Comparison of ENCODE assay signal across 8 cellular contexts in the genomic region with DNA sequence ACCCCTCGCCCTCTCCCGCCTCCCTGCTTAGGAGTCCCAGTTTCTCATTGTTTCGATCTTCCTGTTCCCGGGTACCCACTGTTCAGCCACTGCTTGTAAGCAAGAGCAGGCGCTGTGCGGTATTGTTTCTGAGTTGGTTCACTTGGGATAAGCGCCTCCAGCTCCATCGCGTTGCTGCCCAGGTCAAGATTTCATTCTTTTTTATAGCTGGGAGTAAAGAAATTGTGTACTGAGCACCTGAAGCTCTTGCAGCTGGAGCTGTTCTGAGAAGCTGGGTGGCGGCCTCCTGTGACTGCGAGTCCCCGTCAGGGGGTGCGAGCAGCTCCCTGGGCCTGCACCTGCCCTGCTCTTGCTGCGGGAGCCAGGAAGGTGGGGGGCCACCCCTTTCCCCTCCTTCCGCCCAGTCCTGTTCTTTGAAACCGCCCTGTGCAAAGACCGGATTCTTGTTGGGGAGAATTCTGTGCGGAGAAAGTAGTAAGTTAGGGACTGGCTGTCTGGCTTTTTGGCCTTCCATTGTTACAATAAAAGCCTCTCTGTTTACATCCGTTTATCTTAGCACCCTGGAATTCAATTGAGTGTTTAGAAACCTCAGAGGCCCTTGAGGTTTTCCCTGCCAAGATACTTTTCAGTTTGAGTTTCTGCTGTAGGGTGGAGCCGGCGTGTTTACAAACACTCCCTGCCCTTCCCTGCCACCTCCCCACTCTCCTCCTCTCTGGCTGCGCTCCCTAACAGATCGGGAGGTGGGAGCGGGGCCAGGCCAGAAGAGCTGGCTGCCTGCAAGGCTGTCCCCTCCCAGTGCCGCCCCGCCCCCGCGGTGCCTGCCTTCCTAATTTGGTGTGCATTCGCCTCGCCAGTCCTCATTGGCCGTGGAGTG. TPM values are rescaled to one million over a fixed set of nuclear protein-coding genes. Genes with fewer than 3 reads are reported as not detected.
DNase-seq lines count a peak whose midpoint lies in the region; ATAC-seq and FAIRE-seq lines count a peak whose summit lies in the region.

No MANE protein-coding gene starts in this region.

- peaks cover 49% of the 10 kb centered on the region for H3K4me1 ChIP-seq in mesodermal cell (ENCODE audit: control insufficient read depth, insufficient read depth, low read length, poor library complexity, severe bottlenecking)

- H3K36me3 Mint-ChIP-seq in activated CD8-positive, alpha-beta memory T cell treated with anti-CD3 and anti-CD28 coated beads, Interleukin-2, amount 10 ng/mL, durations not matched to agents 7 days and 5 days: peaks cover 16% of the 10 kb centered on the region

- H3K9me3 Mint-ChIP-seq in activated CD8-positive, alpha-beta memory T cell treated with anti-CD3 and anti-CD28 coated beads, Interleukin-2, amount 10 ng/mL, durations not matched to agents 7 days and 5 days (ENCODE audit: low read depth): no peaks in the 10 kb centered on the region

- H3K4me3 Mint-ChIP-seq in activated CD8-positive, alpha-beta memory T cell treated with anti-CD3 and anti-CD28 coated beads, Interleukin-2, amount 10 ng/mL, durations not matched to agents 7 days and 5 days: peak overlapping the region; percentile 70

- ATAC-seq in GM19328 (IDR thresholded peaks at IDR 0.05; ENCODE audit: unreplicated experiment): peak; percentile 68
- peak; percentile 52 for ATAC-seq in HG03469 (IDR thresholded peaks at IDR 0.05; ENCODE audit: unreplicated experiment)
- ATAC-seq in activated CD8-positive, alpha-beta memory T cell treated with anti-CD3 and anti-CD28 coated beads, Interleukin-2, amount 10 ng/mL, durations not matched to agents 7 days and 5 days: peak; percentile 81

- no peaks in the 10 kb centered on the region for H3K9me3 ChIP-seq in mesodermal cell (ENCODE audit: control insufficient read depth, low read length)

- peaks cover 37% of the 10 kb centered on the region for H3K4me1 Mint-ChIP-seq in activated CD8-positive, alpha-beta memory T cell treated with anti-CD3 and anti-CD28 coated beads, Interleukin-2, amount 10 ng/mL, durations not matched to agents 7 days and 5 days

- DNase-seq in C1 segment of cervical spinal cord (lab: John Stamatoyannopoulos, UW) (peak; percentile 32 to 96 (median 88)), NCI-H748 treated with DMSO at 0.1 percent for 48 hours (lab: John Stamatoyannopoulos, UW) (peak; percentile 86)
- DNase-seq in activated CD8-positive, alpha-beta memory T cell treated with anti-CD3 and anti-CD28 coated beads, Interleukin-2, amount 10 ng/mL, durations not matched to agents 7 days and 5 days: peak; percentile 86
- DNase-seq in stimulated activated CD8-positive, alpha-beta memory T cell treated with anti-CD3 and anti-CD28 coated beads, Interleukin-15, amount 100 ng/mL, for 4 hours (ENCODE audit: low read depth in 2 of 2): peak; percentile 41 to 48

- 25 to 26% methylated on average over 24 to 25 of the region's 31 CpGs for WGBS in mesodermal cell (ENCODE audit: insufficient coverage in 2 of 2), 2 experiments

- H3K36me3 ChIP-seq in mesodermal cell (ENCODE audit: control insufficient read depth, insufficient read depth, low read length): peaks cover 63% of the 10 kb centered on the region

- H3K4me3 ChIP-seq in mesodermal cell (ENCODE audit: extremely low read depth, insufficient read depth, low read length, poor library complexity, severe bottlenecking): peak overlapping the region; percentile 1

- CTCF ChIA-PET in activated CD8-positive, alpha-beta memory T cell treated with anti-CD3 and anti-CD28 coated beads, Interleukin-2, amount 10 ng/mL, durations not matched to agents 7 days and 5 days (lab: Charles Lee): interaction anchor here (1.2 to 3.5 kb wide), 3 partner anchors 9 to 12 kb away, joined by 3 to 10 read pairs (median 5); no protein-coding TSS in a partner anchor

- H3K27ac Mint-ChIP-seq in activated CD8-positive, alpha-beta memory T cell treated with anti-CD3 and anti-CD28 coated beads, Interleukin-2, amount 10 ng/mL, durations not matched to agents 7 days and 5 days: peak overlapping the region; percentile 90

- no peaks in the 10 kb centered on the region for H3K27me3 Mint-ChIP-seq in activated CD8-positive, alpha-beta memory T cell treated with anti-CD3 and anti-CD28 coated beads, Interleukin-2, amount 10 ng/mL, durations not matched to agents 7 days and 5 days

- H3K27ac ChIP-seq in mesodermal cell (ENCODE audit: low read depth, low read length, severe bottlenecking): peak overlapping the region; percentile 98

- FAIRE-seq in endometrium (lab: Jason Lieb, UNC): peak; percentile 95

RNA-seq across cellular contexts. Expression of gene AP5Z1, which starts 30.8 kb away (rescaled TPM):
- 10 to 100 TPM; 51.2 to 57.5 TPM for total RNA-seq in activated CD8-positive, alpha-beta memory T cell treated with anti-CD3 and anti-CD28 coated beads, Interleukin-2, amount 10 ng/mL, durations not matched to agents 7 days and 5 days
- 17.0 TPM for polyA plus RNA-seq in mesodermal cell (2013, experiment 1 of 2)
- polyA plus RNA-seq in mesodermal cell (2013, experiment 2 of 2): 11.0 TPM

Comparison
In these comparisons a context has a peak if more than half of its experiments do, and no peak if none do; other contexts are left out.
1. Peak in every context shown above with its lines: DNase-seq, ATAC-seq, H3K4me3 ChIP-seq and H3K27ac ChIP-seq.